In genomic region chr17:18500281-18500680, GRCh38 we compare ENCODE assay signal across 16 cellular contexts. TPM values are rescaled to one million over a fixed set of nuclear protein-coding genes. Genes with fewer than 3 reads are reported as not detected.
DNase-seq lines count a peak whose midpoint lies in the region; ATAC-seq, FAIRE-seq and TF ChIP-seq lines count a peak whose summit lies in the region.
"Not testable (repeated sequence)": the region's sequence is repeated elsewhere in the genome, so short reads cannot be mapped to it uniquely, and the experiment has no call there.
"Had no signal": no experiment of that assay in that cellular context is flagged by ENCODE, and none has a peak within 500 bp of the region (broad histone marks: within the 10 kb centered on the region; RNA-seq: fewer than 3 reads in every experiment).

No MANE protein-coding gene starts in this region.

- H2AFZ ChIP-seq in H9 (ENCODE audit: low read length); IMR-90 (replicated peaks; ENCODE audit: low read length, poor library complexity); HepG2 (ENCODE audit: low read length): not testable (repeated sequence)

- H4K91ac ChIP-seq in H9 (ENCODE audit: insufficient read length, low read depth, low read length); IMR-90 (ENCODE audit: insufficient read depth, low read depth, low read length): not testable (repeated sequence)

- FAIRE-seq in A549 (lab: Jason Lieb, UNC): not testable (repeated sequence)
- FAIRE-seq in bronchial epithelial cell (lab: Jason Lieb, UNC): peak; percentile 50
- peak; percentile 61 for FAIRE-seq in HepG2 (lab: Jason Lieb, UNC)

- not testable (repeated sequence) for TF ChIP-seq EP300 in A549 (IDR thresholded peaks at IDR 0.05); HepG2 (IDR thresholded peaks at IDR 0.05; ENCODE audit: low read depth in 2 of 2, low read length in 2 of 2); HepG2 (CRISPR knock-in tag; IDR thresholded peaks at IDR 0.05; ENCODE audit: borderline replicate concordance)

- H3K36me3 Mint-ChIP-seq in H9 (ENCODE audit: insufficient read depth in 1 of 3, low read depth in 3 of 3); HFFc6 (ENCODE audit: low read depth): not testable (repeated sequence)

- not testable (repeated sequence) for H2AK5ac ChIP-seq in H9 (ENCODE audit: insufficient read length, low read length); IMR-90 (ENCODE audit: low read depth, low read length)

- H2BK5ac ChIP-seq in H9 (ENCODE audit: insufficient read length, low read length); IMR-90 (ENCODE audit: low read depth, low read length, poor library complexity, severe bottlenecking): not testable (repeated sequence)

- not testable (repeated sequence) for H4K8ac ChIP-seq in H9 (replicated peaks; ENCODE audit: insufficient read length, low read depth, low read length); IMR-90 (ENCODE audit: low read depth in 2 of 2, low read length in 2 of 2)

- not testable (repeated sequence) for H3K4me2 ChIP-seq in A549; H9 (ENCODE audit: insufficient read depth, insufficient read length, low read length); IMR-90 (ENCODE audit: low read depth, low read length); HepG2 (ENCODE audit: low read depth, low read length)

- not testable (repeated sequence) for H2BK120ac ChIP-seq in H9 (ENCODE audit: low read depth, low read length, poor library complexity, severe bottlenecking); IMR-90 (ENCODE audit: low read depth, low read length)

- H3T11ph ChIP-seq in H9 (ENCODE audit: low read length): not testable (repeated sequence)

- not testable (repeated sequence) for H2AK9ac ChIP-seq in IMR-90 (replicated peaks; ENCODE audit: low read depth, low read length, poor library complexity)

- H4K5ac ChIP-seq in H9 (ENCODE audit: insufficient read length, low read depth, low read length); IMR-90 (ENCODE audit: low read depth, low read length): not testable (repeated sequence)

- H3K27me3 ChIP-seq in H9 (ENCODE audit: insufficient read depth, low read length); IMR-90 (ENCODE audit: control insufficient read depth, insufficient read depth, low read length); bronchial epithelial cell (ENCODE audit: control insufficient read depth, insufficient read depth, low read length); foreskin keratinocyte; HepG2 (ENCODE audit: control insufficient read depth in 1 of 2, insufficient read depth in 2 of 2, low read length in 2 of 2): not testable (repeated sequence)

- H3K4me3 Mint-ChIP-seq in H9, HFFc6: not testable (repeated sequence)

- dilution Hi-C loops in IMR-90 (cut with HindIII; ENCODE audit: low sequenced_read_pairs, unreplicated experiment): not testable (repeated sequence)

- not testable (repeated sequence) for H3K27ac ChIP-seq in A549; H9 (ENCODE audit: insufficient read length, low read depth, low read length); IMR-90 (ENCODE audit: insufficient read depth, low read length); foreskin keratinocyte; HepG2 (ENCODE audit: extremely low read length, insufficient read depth, low read length)

- not testable (repeated sequence) for H3K18ac ChIP-seq in H9 (ENCODE audit: insufficient read length, low read depth, low read length); IMR-90 (ENCODE audit: low read depth, low read length)

- not testable (repeated sequence) for H3K56ac ChIP-seq in H9 (ENCODE audit: insufficient read length, low read depth, low read length); IMR-90 (ENCODE audit: extremely low read depth, insufficient read depth, low read length)

- not testable (repeated sequence) for H3K9me1 ChIP-seq in IMR-90 (ENCODE audit: insufficient read depth, low read length)

- H3K14ac ChIP-seq in H9 (ENCODE audit: insufficient read depth, low read length); IMR-90 (replicated peaks; ENCODE audit: low read depth, low read length): not testable (repeated sequence)

- not testable (repeated sequence) for TF ChIP-seq POLR2A in A549 (IDR thresholded peaks at IDR 0.05; ENCODE audit: low read length); IMR-90 (IDR thresholded peaks at IDR 0.05; ENCODE audit: low read depth, low read length); HepG2 (IDR thresholded peaks at IDR 0.05; ENCODE audit: insufficient read depth in 1 of 2, low read depth in 2 of 2, low read length in 2 of 2)

- intact Hi-C loops in IMR-90 (cut with micrococcal nuclease); HepG2 (cut with micrococcal nuclease; ENCODE audit: unreplicated experiment): not testable (repeated sequence)

- not testable (repeated sequence) for H3K27me3 Mint-ChIP-seq in H9 (ENCODE audit: low read depth); HFFc6 (ENCODE audit: insufficient read depth)

- not testable (repeated sequence) for H2BK20ac ChIP-seq in H9 (ENCODE audit: low read depth, low read length, poor library complexity, severe bottlenecking); IMR-90 (ENCODE audit: low read depth, low read length)

- not testable (repeated sequence) for H3K9ac ChIP-seq in H9 (ENCODE audit: extremely low read depth, insufficient read length, low read length); IMR-90 (ENCODE audit: low read depth, low read length); HepG2 (ENCODE audit: insufficient read depth, low read depth, low read length)

- H3K9me3 ChIP-seq in A549; H9 (ENCODE audit: control insufficient read depth, low read depth, low read length); IMR-90 (ENCODE audit: control insufficient read depth, insufficient read depth, low read length); HepG2 (ENCODE audit: low read length): not testable (repeated sequence)

- H4K20me1 ChIP-seq in H9 (ENCODE audit: control insufficient read depth, insufficient read depth, insufficient read length); IMR-90 (ENCODE audit: insufficient read depth, low read length); HepG2 (ENCODE audit: insufficient read depth, low read length): not testable (repeated sequence)

- in situ Hi-C loops in IMR-90 (cut with MboI; ENCODE audit: low sequenced_read_pairs); HepG2 (cut with HindIII; ENCODE audit: extremely low pct_ligation_motif_present, low pct_unique_long_range_greater_than_20kb): not testable (repeated sequence)

- not testable (repeated sequence) for H3K23ac ChIP-seq in H9 (ENCODE audit: insufficient read length, low read depth, low read length); IMR-90 (ENCODE audit: low read depth, low read length)

- not testable (repeated sequence) for H3K4me3 ChIP-seq in A549; IMR-90 (ENCODE audit: insufficient read depth, low read depth, low read length); bronchial epithelial cell (ENCODE audit: low read depth, low read length); HepG2 (replicated peaks in 1 of 3; ENCODE audit: insufficient read depth in 1 of 3, low read depth in 2 of 3, low read length in 3 of 3)

- H3K23me2 ChIP-seq in H9 (ENCODE audit: insufficient read length, low read depth, low read length, poor library complexity, severe bottlenecking): not testable (repeated sequence)

- not testable (repeated sequence) for BruUV-seq in IMR-90 (replicated peaks; lab: Mats Ljungman, UMichigan); HepG2 (replicated peaks; lab: Mats Ljungman, UMichigan)

- not testable (repeated sequence) for H3K9me3 Mint-ChIP-seq in H9, HFFc6

- DNase-seq in A549 (ENCODE audit: low read depth in 1 of 2, low spot score in 1 of 2); H9; HFFc6; IMR-90; bronchial epithelial cell (ENCODE audit: low read depth); foreskin keratinocyte; HepG2 (ENCODE audit: low spot score): not testable (repeated sequence)

- not testable (repeated sequence) for H3K79me1 ChIP-seq in H9 (ENCODE audit: insufficient read depth, low read depth, low read length, poor library complexity, severe bottlenecking); IMR-90 (ENCODE audit: low read depth in 1 of 2, low read length in 2 of 2)

- not testable (repeated sequence) for H2BK15ac ChIP-seq in H9 (ENCODE audit: low read depth, low read length); IMR-90 (ENCODE audit: low read depth, low read length)

- H2BK12ac ChIP-seq in H9 (ENCODE audit: insufficient read length, low read depth, low read length): not testable (repeated sequence)

- peak; percentile 62 to 83; a peak in 3 of 6 replicates for ATAC-seq in A549
- peak; percentile 40; the same call in 1 of the 2 replicates for ATAC-seq in IMR-90 (ENCODE audit: low read depth)
- peak; percentile 45; the same call in 1 of the 3 replicates for ATAC-seq in SK-N-SH treated with all-trans-retinoic acid at 6 μM for 48 hours
- ATAC-seq in foreskin keratinocyte: peak; percentile 52
- peak; percentile 81 for ATAC-seq in HepG2

- not testable (repeated sequence) for H3K4ac ChIP-seq in H9 (ENCODE audit: low read depth, low read length); IMR-90 (ENCODE audit: low read depth, low read length)

- H3K4me1 Mint-ChIP-seq in H9; HFFc6 (ENCODE audit: low read depth): not testable (repeated sequence)

- POLR2A ChIA-PET in A549 (lab: Yijun Ruan, JAX); IMR-90 (lab: Charles Lee; ENCODE audit: unreplicated experiment); HepG2 (lab: Yijun Ruan, JAX): not testable (repeated sequence)

- TF ChIP-seq RAD21 in A549 (conservative IDR thresholded peaks at IDR 0.05 in 1 of 2, IDR thresholded peaks at IDR 0.05 in 1 of 2); IMR-90 (IDR thresholded peaks at IDR 0.05; ENCODE audit: low read length); HepG2 (CRISPR knock-in tag; IDR thresholded peaks at IDR 0.05): not testable (repeated sequence)

- 7% methylated on average over 3 of the region's 10 CpGs for WGBS in A549 (ENCODE audit: missing lambda C conversion rate)
- no CpG with 5 or more reads among the region's 10 CpGs for WGBS in H9 (ENCODE audit: extremely low coverage, insufficient read length, low lambda C conversion rate)
- no CpG with 5 or more reads among the region's 10 CpGs for WGBS in IMR-90 (ENCODE audit: extremely low coverage in 2 of 2, insufficient read length in 1 of 2), 2 experiments
- WGBS in HepG2 (ENCODE audit: low lambda C conversion rate): no CpG with 5 or more reads among the region's 10 CpGs

- not testable (repeated sequence) for H3K79me2 ChIP-seq in H9 (ENCODE audit: insufficient read depth, low read length); HepG2 (ENCODE audit: insufficient read depth, low read length)

- H3K4me1 ChIP-seq in A549; H9 (ENCODE audit: insufficient read depth, low read length); IMR-90 (ENCODE audit: control insufficient read depth, insufficient read depth, low read length); foreskin keratinocyte; HepG2 (ENCODE audit: insufficient read depth, low read length): not testable (repeated sequence)

- CTCF ChIA-PET in A549 (lab: Yijun Ruan, JAX); IMR-90 (lab: Yijun Ruan, JAX); HepG2 (lab: Yijun Ruan, JAX; ENCODE audit: low intra/inter-chr PET ratio, low total read pairs): not testable (repeated sequence)

- not testable (repeated sequence) for TF ChIP-seq CTCF in A549 (IDR thresholded peaks at IDR 0.05); IMR-90 (conservative IDR thresholded peaks at IDR 0.05; ENCODE audit: low read depth, low read length); bronchial epithelial cell (IDR thresholded peaks at IDR 0.05; ENCODE audit: insufficient read depth, low read length, severe bottlenecking); foreskin keratinocyte (conservative IDR thresholded peaks at IDR 0.05); HepG2 (CRISPR knock-in tag; IDR thresholded peaks at IDR 0.05)
- 0 out of 3 replicates have a peak, but pooled peaks have one; percentile 9 for TF ChIP-seq CTCF in H9 (conservative IDR thresholded peaks at IDR 0.05)
- TF ChIP-seq CTCF in HFFc6 (IDR thresholded peaks at IDR 0.05): 0 out of 2 replicates have a peak, but pooled peaks have one; percentile 22

- not testable (repeated sequence) for H3K36me3 ChIP-seq in IMR-90 (ENCODE audit: control insufficient read depth, insufficient read depth, low read length); bronchial epithelial cell (ENCODE audit: control insufficient read depth, insufficient read depth, low read length); HepG2 (replicated peaks in 1 of 2; ENCODE audit: control insufficient read depth in 1 of 2, insufficient read depth in 2 of 2, low read length in 2 of 2)

- not testable (repeated sequence) for H3K27ac Mint-ChIP-seq in H9, HFFc6

RNA-seq across cellular contexts. Expression of gene LGALS9C, which starts 23.7 kb away (rescaled TPM):
- polyA plus RNA-seq in A549 (2011; rRNA removed): not detected in 2 replicates
- not detected in 2 replicates for polyA plus RNA-seq in A549 (2012; cell fraction: cytosol; rRNA removed)
- not detected in 2 replicates for polyA plus RNA-seq in A549 (2012; cell fraction: nucleus; rRNA removed)
- polyA plus RNA-seq in A549 (2017; fragmentation: RNase III; extraction: RNeasy Plus Mini Kit Qiagen cat#74134 plus additional on column Dnase treatment): not detected in 3 replicates
- not detected in 2 replicates for polyA minus RNA-seq in A549 (2011; rRNA and poly(A)+ RNA removed)
- total RNA-seq in H9 (2021): not detected in 2 replicates
- under 1 TPM in 2 of 6 experiments, not detected in 4; 0.17 to 0.23 TPM for total RNA-seq in HFFc6 (2021; fragmentation: NEBNext Ultra II Directional; extraction: Animal tissue kit (Norgen Biotek cat#: 25700))
- total RNA-seq in IMR-90 (2012; rRNA removed): not detected in 2 replicates
- not detected in 2 replicates for polyA plus RNA-seq in IMR-90 (2012; rRNA removed)
- not detected in 2 replicates for polyA plus RNA-seq in IMR-90 (2012; cell fraction: cytosol; rRNA removed)
- polyA plus RNA-seq in IMR-90 (2012; cell fraction: nucleus; rRNA removed; ENCODE audit: low replicate concordance): not detected in 2 replicates
- total RNA-seq in bronchial epithelial cell: 0.38 TPM in 1 of 2 replicates, not detected in the other
- total RNA-seq in foreskin keratinocyte: 6.6 and 18.8 TPM in 2 replicates
- 10.5 and 36.4 TPM in 2 replicates for polyA plus RNA-seq in foreskin keratinocyte
- not detected in 2 replicates for total RNA-seq in HepG2 (2016; rRNA removed; fragmentation: Illumina TruSeq; extraction: Trizol)
- total RNA-seq in HepG2 (2016; cell fraction: cytosol; rRNA removed; fragmentation: Illumina TruSeq; extraction: Trizol; ENCODE audit: low read depth): not detected in 2 replicates
- not detected in 2 replicates for total RNA-seq in HepG2 (2016; cell fraction: insoluble cytoplasmic fraction; rRNA removed; fragmentation: Illumina TruSeq; extraction: Trizol)
- not detected in 2 replicates for total RNA-seq in HepG2 (2016; cell fraction: membrane; rRNA removed; fragmentation: Illumina TruSeq; extraction: Trizol)
- total RNA-seq in HepG2 (2016; cell fraction: nucleus; rRNA removed; fragmentation: Illumina TruSeq; extraction: Trizol): not detected in 2 replicates
- polyA plus RNA-seq in HepG2 (2011; rRNA removed): not detected in 2 replicates
- polyA plus RNA-seq in HepG2 (2011; cell fraction: cytosol; rRNA removed): not detected in 2 replicates
- polyA plus RNA-seq in HepG2 (2011; cell fraction: nucleus; rRNA removed): not detected in 2 replicates
- polyA plus RNA-seq in HepG2 (2012): not detected in 2 replicates
- polyA plus RNA-seq in HepG2 (2016; cell fraction: cytosol; fragmentation: Illumina TruSeq; extraction: Trizol; ENCODE audit: low read depth): not detected in 2 replicates
- not detected in 2 replicates for polyA plus RNA-seq in HepG2 (2016; cell fraction: insoluble cytoplasmic fraction; fragmentation: Illumina TruSeq; extraction: Trizol; ENCODE audit: low read depth)
- not detected in 2 replicates for polyA plus RNA-seq in HepG2 (2016; cell fraction: membrane; fragmentation: Illumina TruSeq; extraction: Trizol; ENCODE audit: low read depth)
- polyA plus RNA-seq in HepG2 (2016; cell fraction: nucleus; fragmentation: Illumina TruSeq; extraction: Trizol; ENCODE audit: insufficient read depth, low read depth): not detected in 2 replicates
- polyA minus RNA-seq in HepG2 (2011; rRNA and poly(A)+ RNA removed; ENCODE audit: low replicate concordance): 1.0 TPM in 1 of 2 replicates, not detected in the other
- not detected in 2 replicates for polyA minus RNA-seq in HepG2 (2011; cell fraction: cytosol; rRNA and poly(A)+ RNA removed)
- not detected in 2 replicates for polyA minus RNA-seq in HepG2 (2011; cell fraction: nucleus; rRNA and poly(A)+ RNA removed)
- total RNA-seq: A172; A673; CD4-positive, alpha-beta memory T cell; CD4-positive, CD25-positive, alpha-beta regulatory T cell; CD8-positive, alpha-beta memory T cell; Daoy; G401 had no signal
- polyA plus RNA-seq: AG04450; CD4-positive, alpha-beta memory T cell; CD8-positive, alpha-beta memory T cell had no signal
